Comparison of ENCODE assay signal across 33 cellular contexts in the genomic region with DNA sequence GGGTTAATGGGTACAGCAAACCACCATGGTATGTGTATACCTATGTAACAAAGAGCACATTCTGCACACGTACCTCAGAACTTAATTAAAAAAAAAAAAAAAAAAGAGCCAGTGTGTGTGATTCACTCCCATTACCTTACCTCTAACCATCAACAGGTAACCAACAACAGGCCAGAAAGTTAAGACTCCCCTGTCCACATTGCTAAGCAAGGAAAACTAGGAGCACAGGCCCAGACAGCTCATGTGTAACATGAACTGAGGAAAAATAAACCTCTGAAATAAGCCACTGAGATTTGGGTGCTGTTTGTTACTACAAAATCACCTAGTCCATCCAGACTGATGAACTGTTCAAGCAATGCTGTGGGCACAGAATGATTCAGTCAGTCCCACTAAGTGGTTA.
"Had no signal": no experiment of that assay in that cellular context is flagged by ENCODE, and none has a peak within 500 bp of the region (broad histone marks: within the 10 kb centered on the region; RNA-seq: fewer than 3 reads in every experiment).

No MANE protein-coding gene starts in this region.

- H3K27me3 ChIP-seq: brain microvascular endothelial cell, esophagus muscularis mucosa, gastroesophageal sphincter had no signal

- H3K27ac ChIP-seq: brain microvascular endothelial cell, esophagus muscularis mucosa, gastroesophageal sphincter, WERI-Rb-1 had no signal

- FAIRE-seq: astrocyte, colon had no signal

- H3K27ac Mint-ChIP-seq: activated B cell treated with CpG ODN at 0.5 μM for 24 hours; activated CD4-positive, alpha-beta memory T cell treated with anti-CD3 and anti-CD28 coated beads for 36 hours; activated CD8-positive, alpha-beta memory T cell treated with anti-CD3 and anti-CD28 coated beads, Interleukin-2, amount 10 ng/mL, durations not matched to agents 7 days and 5 days; activated CD8-positive, alpha-beta T cell treated with anti-CD3 and anti-CD28 coated beads, Interleukin-2, amount 10 ng/mL, durations not matched to agents 7 days and 5 days; activated naive CD8-positive, alpha-beta T cell; activated T-helper 1 cell treated with anti-CD3 and anti-CD28 coated beads, Interleukin-12 subunit alpha, Interleukin-12 subunit beta, Interleukin-2, Interleukin-4 antibody, amounts not matched to agents 30 ng/mL and 10 ng/mL and 1 ng/mL, durations not matched to agents 14 hours and 24 hours and 36 hours; effector memory CD8-positive, alpha-beta T cell; T-helper 17 cell; T-helper 2 cell treated with Interferon-gamma antibody and Interleukin-4, amounts not matched to agents 5 μg/mL and 100 μg/mL, for 36 hours had no signal

- ATAC-seq: activated CD4-positive, CD25-positive, alpha-beta regulatory T cell treated with anti-CD3 and anti-CD28 coated beads, Interleukin-2, amount 50 U/mL, for 24 hours; activated CD8-positive, alpha-beta memory T cell treated with anti-CD3 and anti-CD28 coated beads, Interleukin-2, amount 10 ng/mL, durations not matched to agents 7 days and 5 days; activated CD8-positive, alpha-beta T cell treated with anti-CD3 and anti-CD28 coated beads, Interleukin-2, amount 10 ng/mL, durations not matched to agents 7 days and 5 days; effector memory CD8-positive, alpha-beta T cell; gastroesophageal sphincter; T-helper 17 cell had no signal

- H3K9me3 ChIP-seq: esophagus muscularis mucosa, gastroesophageal sphincter had no signal

- H3K9me3 Mint-ChIP-seq: activated B cell treated with CpG ODN at 0.5 μM for 24 hours; activated CD4-positive, alpha-beta memory T cell treated with anti-CD3 and anti-CD28 coated beads for 36 hours; activated T-helper 1 cell treated with anti-CD3 and anti-CD28 coated beads, Interleukin-12 subunit alpha, Interleukin-12 subunit beta, Interleukin-2, Interleukin-4 antibody, amounts not matched to agents 30 ng/mL and 10 ng/mL and 1 ng/mL, durations not matched to agents 14 hours and 24 hours and 36 hours; effector memory CD8-positive, alpha-beta T cell had no signal

- H3K27me3 Mint-ChIP-seq: activated B cell treated with CpG ODN at 0.5 μM for 24 hours; activated CD4-positive, alpha-beta memory T cell treated with anti-CD3 and anti-CD28 coated beads for 36 hours; activated CD8-positive, alpha-beta memory T cell treated with anti-CD3 and anti-CD28 coated beads, Interleukin-2, amount 10 ng/mL, durations not matched to agents 7 days and 5 days; activated naive CD8-positive, alpha-beta T cell; effector memory CD8-positive, alpha-beta T cell; T-helper 17 cell had no signal

- H3K4me3 ChIP-seq: esophagus muscularis mucosa, gastroesophageal sphincter had no signal

- DNase-seq: activated B cell treated with CpG ODN at 0.5 μM for 24 hours; activated CD4-positive, alpha-beta memory T cell treated with anti-CD3 and anti-CD28 coated beads for 36 hours; activated CD4-positive, alpha-beta T cell treated with anti-CD3 and anti-CD28 coated beads for 48 hours; activated CD8-positive, alpha-beta memory T cell treated with anti-CD3 and anti-CD28 coated beads, Interleukin-2, amount 10 ng/mL, durations not matched to agents 7 days and 5 days; activated CD8-positive, alpha-beta memory T cell treated with anti-CD3 and anti-CD28 coated beads, Interleukin-2, amount 50 U/mL, for 4 hours; activated CD8-positive, alpha-beta T cell treated with anti-CD3 and anti-CD28 coated beads, Interleukin-2, amount 10 ng/mL, durations not matched to agents 7 days and 5 days; activated gamma-delta T cell; activated naive CD4-positive, alpha-beta T cell; activated naive CD4-positive, alpha-beta T cell treated with anti-CD3 and anti-CD28 coated beads, Interleukin-2, amount 50 U/mL, for 16 hours; activated T-cell treated with anti-CD3 and anti-CD28 coated beads, Interleukin-2, amount 50 U/mL, for 1 hour; activated T-cell treated with anti-CD3 and anti-CD28 coated beads, Interleukin-2, amount 50 U/mL, for 48 hours; amniotic stem cell; anterior cingulate cortex; brain microvascular endothelial cell; caudate nucleus; cortex of kidney; dermis blood vessel endothelial cell; effector CD4-positive, alpha-beta T cell; effector memory CD8-positive, alpha-beta T cell; erythroblast; foreskin melanocyte; T-helper 1 cell; T-helper 17 cell; T1000; WERI-Rb-1 had no signal

- H3K4me3 Mint-ChIP-seq: activated B cell treated with CpG ODN at 0.5 μM for 24 hours; activated CD4-positive, alpha-beta memory T cell treated with anti-CD3 and anti-CD28 coated beads for 36 hours; activated CD8-positive, alpha-beta memory T cell treated with anti-CD3 and anti-CD28 coated beads, Interleukin-2, amount 10 ng/mL, durations not matched to agents 7 days and 5 days; activated CD8-positive, alpha-beta T cell treated with anti-CD3 and anti-CD28 coated beads, Interleukin-2, amount 10 ng/mL, durations not matched to agents 7 days and 5 days; activated naive CD8-positive, alpha-beta T cell; activated T-helper 1 cell treated with anti-CD3 and anti-CD28 coated beads, Interleukin-12 subunit alpha, Interleukin-12 subunit beta, Interleukin-2, Interleukin-4 antibody, amounts not matched to agents 30 ng/mL and 10 ng/mL and 1 ng/mL, durations not matched to agents 14 hours and 24 hours and 36 hours; effector memory CD8-positive, alpha-beta T cell; T-helper 17 cell; T-helper 2 cell treated with Interferon-gamma antibody and Interleukin-4, amounts not matched to agents 5 μg/mL and 100 μg/mL, for 36 hours had no signal
